Comparison of ENCODE assay signal across 8 cellular contexts in the genomic region with DNA sequence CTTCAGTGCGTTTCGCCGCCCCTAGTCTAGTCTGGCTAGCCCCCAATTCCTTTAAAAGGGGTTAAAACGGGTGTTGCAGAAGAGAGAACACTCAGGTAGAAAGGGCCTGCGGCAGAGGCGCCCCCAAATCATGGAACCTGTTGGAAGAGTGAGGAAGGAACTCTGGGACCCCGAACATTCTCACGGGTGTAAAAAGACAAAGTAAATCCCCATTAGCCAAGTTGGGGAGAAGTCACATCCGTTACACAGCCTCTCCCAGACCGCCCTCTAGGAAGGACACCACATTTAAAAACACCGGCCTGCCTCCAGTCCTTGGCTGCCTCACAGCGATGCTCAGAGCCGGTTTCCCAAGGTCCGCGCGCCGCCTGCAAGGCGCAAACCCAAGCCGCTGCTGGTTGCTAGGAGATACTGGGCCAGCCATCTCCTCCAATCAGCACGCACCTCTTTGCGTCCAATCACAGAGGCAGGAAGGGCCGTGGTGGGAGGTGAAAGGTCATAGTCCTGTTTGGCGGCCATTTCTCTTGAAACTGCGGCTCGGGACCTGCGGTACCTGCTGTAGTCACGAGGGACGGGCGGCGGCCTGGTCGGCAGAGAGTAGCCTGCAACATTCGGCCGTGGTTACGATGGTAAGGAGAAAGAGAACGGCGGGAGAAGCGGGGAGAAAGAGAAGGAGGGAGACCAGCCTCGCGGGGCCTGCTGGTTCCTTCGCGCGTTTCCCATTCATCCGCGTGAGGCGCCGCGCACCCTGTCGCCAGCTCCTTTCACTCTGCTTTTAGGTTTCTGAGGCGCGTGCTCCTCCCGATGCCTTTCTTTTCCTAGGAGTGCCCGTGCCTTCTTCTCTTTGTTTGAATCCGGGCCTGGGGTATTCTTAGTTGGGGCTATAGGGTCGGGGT. TPM values are rescaled to one million over a fixed set of nuclear protein-coding genes. Genes with fewer than 3 reads are reported as not detected.
A peak's percentile ranks its signal among the peaks of the same experiment; 100 is the strongest.
DNase-seq lines count a peak whose midpoint lies in the region; ATAC-seq, FAIRE-seq and TF ChIP-seq lines count a peak whose summit lies in the region.

TSS of gene SNRPF (plus strand) at position 502 of the 893 bp plus-strand sequence. CDS start at position 624, 122 bp downstream.

- H3K27ac ChIP-seq in H9 (ENCODE audit: insufficient read length, low read depth, low read length), result peak within 1 kb of the TSS; percentile 21

- H4K20me1 ChIP-seq in H9 (ENCODE audit: control insufficient read depth, insufficient read depth, insufficient read length), result peaks cover 4% of the 10 kb centered on the region

- ATAC-seq in natural killer cell treated with Interleukin-12 subunit alpha and Interleukin-12 subunit beta and Interleukin-15 and Interleukin-18, amount 100 ng/mL, for 72 hours, result peak; percentile 99 to 100
- peak; percentile 97 for ATAC-seq in stimulated activated naive CD8-positive, alpha-beta T cell treated with anti-CD3 and anti-CD28 coated beads, Interleukin-15, Interleukin-2, amounts not matched to agents 100 U/mL and 50 U/mL, for 24 hours

- peaks cover 8% of the 10 kb centered on the region for H3K79me1 ChIP-seq in H9 (ENCODE audit: insufficient read depth, low read depth, low read length, poor library complexity, severe bottlenecking)

- no peak within 1 kb of the TSS for H4K8ac ChIP-seq in H9 (replicated peaks; ENCODE audit: insufficient read length, low read depth, low read length)

- no peaks in the 10 kb centered on the region for H3K9me3 ChIP-seq in H9 (ENCODE audit: control insufficient read depth, low read depth, low read length)

- no peak within 1 kb of the TSS for H2BK12ac ChIP-seq in H9 (ENCODE audit: insufficient read length, low read depth, low read length)

- no CpG with 5 or more reads among the region's 54 CpGs for WGBS in H9 (ENCODE audit: extremely low coverage, insufficient read length, low lambda C conversion rate)

- H3K23ac ChIP-seq in H9 (ENCODE audit: insufficient read length, low read depth, low read length), result no peak within 1 kb of the TSS

- DNase-seq in H9, result peak; percentile 99
- DNase-seq in M059J (ENCODE audit: low read depth), result peak; percentile 96
- peak; percentile 85 for DNase-seq in activated T-helper 9 cell treated with anti-CD3 and anti-CD28 coated beads, Interleukin-2, amount 50 U/mL, for 16 hours (ENCODE audit: low read depth)
- DNase-seq in fibroblast of the aortic adventitia (ENCODE audit: low read depth), result peak; percentile 97
- DNase-seq in natural killer cell treated with Interleukin-12 subunit alpha and Interleukin-12 subunit beta and Interleukin-15 and Interleukin-18, amount 100 ng/mL, for 72 hours (ENCODE audit: low spot score), result peak; percentile 95
- peak; percentile 91 for DNase-seq in stimulated activated naive CD8-positive, alpha-beta T cell treated with anti-CD3 and anti-CD28 coated beads, Interleukin-15, Interleukin-2, amounts not matched to agents 100 U/mL and 50 U/mL, for 24 hours

- no peak within 1 kb of the TSS for H2BK5ac ChIP-seq in H9 (ENCODE audit: insufficient read length, low read length)

- peaks cover 29% of the 10 kb centered on the region; the same call in 1 of the 2 replicates for H3K79me2 ChIP-seq in H9 (ENCODE audit: insufficient read depth, low read length)

- H3K4me1 Mint-ChIP-seq in H9, result peaks cover 9% of the 10 kb centered on the region in 2 experiments
- peaks cover 10% of the 10 kb centered on the region in 2 donors for H3K4me1 Mint-ChIP-seq in natural killer cell treated with Interleukin-12 subunit alpha and Interleukin-12 subunit beta and Interleukin-15 and Interleukin-18, amount 100 ng/mL, for 72 hours (ENCODE audit: low read depth in 2 of 2)

- peak within 1 kb of the TSS; percentile 97 for H3K9ac ChIP-seq in H9 (ENCODE audit: extremely low read depth, insufficient read length, low read length)

- H3K36me3 Mint-ChIP-seq in H9 (ENCODE audit: insufficient read depth in 1 of 3, low read depth in 3 of 3), result peaks cover 31 to 37% (median 31%) of the 10 kb centered on the region in 3 experiments
- H3K36me3 Mint-ChIP-seq in natural killer cell treated with Interleukin-12 subunit alpha and Interleukin-12 subunit beta and Interleukin-15 and Interleukin-18, amount 100 ng/mL, for 72 hours, result peaks cover 21% of the 10 kb centered on the region

- H2AK5ac ChIP-seq in H9 (ENCODE audit: insufficient read length, low read length), result no peak within 1 kb of the TSS

- H4K91ac ChIP-seq in H9 (ENCODE audit: insufficient read length, low read depth, low read length), result no peak within 1 kb of the TSS

- H3K27me3 Mint-ChIP-seq in H9 (ENCODE audit: low read depth), result no peaks in the 10 kb centered on the region; the same call in 1 of the 2 replicates
- H3K27me3 Mint-ChIP-seq in natural killer cell treated with Interleukin-12 subunit alpha and Interleukin-12 subunit beta and Interleukin-15 and Interleukin-18, amount 100 ng/mL, for 72 hours, result peaks cover 9 to 17% of the 10 kb centered on the region in 2 donors

- H3K4ac ChIP-seq in H9 (ENCODE audit: low read depth, low read length), result no peak within 1 kb of the TSS

- TF ChIP-seq CTCF in H9 (conservative IDR thresholded peaks at IDR 0.05) (no peak), fibroblast of the aortic adventitia (IDR thresholded peaks at IDR 0.05; ENCODE audit: insufficient read depth, low read length) (no peak)

- peaks cover 12 to 14% of the 10 kb centered on the region in 2 experiments for H3K9me3 Mint-ChIP-seq in H9
- H3K9me3 Mint-ChIP-seq in natural killer cell treated with Interleukin-12 subunit alpha and Interleukin-12 subunit beta and Interleukin-15 and Interleukin-18, amount 100 ng/mL, for 72 hours, result no peaks in the 10 kb centered on the region

- H3T11ph ChIP-seq in H9 (ENCODE audit: low read length), result no peak within 1 kb of the TSS

- peak within 1 kb of the TSS in 1 of 3 experiments; percentile 3; a peak in 1 of 7 replicates for H3K27ac Mint-ChIP-seq in H9
- H3K27ac Mint-ChIP-seq in natural killer cell treated with Interleukin-12 subunit alpha and Interleukin-12 subunit beta and Interleukin-15 and Interleukin-18, amount 100 ng/mL, for 72 hours, result no peak within 1 kb of the TSS

- no peak within 1 kb of the TSS for H2BK120ac ChIP-seq in H9 (ENCODE audit: low read depth, low read length, poor library complexity, severe bottlenecking)

- H3K4me3 ChIP-seq in fibroblast of the aortic adventitia (ENCODE audit: low read depth, low read length), result peak within 1 kb of the TSS; percentile 83

- H3K14ac ChIP-seq in H9 (ENCODE audit: insufficient read depth, low read length), result peak within 1 kb of the TSS; percentile 98

- peak; percentile 88 for TF ChIP-seq POLR2A in Raji (IDR thresholded peaks at IDR 0.05; ENCODE audit: insufficient read depth, low read depth, low read length)

- peak within 1 kb of the TSS; percentile 84 for H3K4me2 ChIP-seq in H9 (ENCODE audit: insufficient read depth, insufficient read length, low read length)

- no peaks in the 10 kb centered on the region for H3K27me3 ChIP-seq in H9 (ENCODE audit: insufficient read depth, low read length)

- 0 out of 2 replicates have a peak, but pooled peaks cover 2% of the 10 kb centered on the region for H3K4me1 ChIP-seq in H9 (ENCODE audit: insufficient read depth, low read length)

- H3K56ac ChIP-seq in H9 (ENCODE audit: insufficient read length, low read depth, low read length), result no peak within 1 kb of the TSS

- peak; percentile 96 for FAIRE-seq in G401.6 (lab: Jason Lieb, UNC)

- no peak within 1 kb of the TSS for H3K4me3 Mint-ChIP-seq in H9
- H3K4me3 Mint-ChIP-seq in natural killer cell treated with Interleukin-12 subunit alpha and Interleukin-12 subunit beta and Interleukin-15 and Interleukin-18, amount 100 ng/mL, for 72 hours, result no peak within 1 kb of the TSS

- H3K18ac ChIP-seq in H9 (ENCODE audit: insufficient read length, low read depth, low read length), result peak within 1 kb of the TSS; percentile 98

- no peak within 1 kb of the TSS for H2BK15ac ChIP-seq in H9 (ENCODE audit: low read depth, low read length)

- H2BK20ac ChIP-seq in H9 (ENCODE audit: low read depth, low read length, poor library complexity, severe bottlenecking), result no peak within 1 kb of the TSS

- no peak within 1 kb of the TSS for H2AFZ ChIP-seq in H9 (ENCODE audit: low read length)

- H3K23me2 ChIP-seq in H9 (ENCODE audit: insufficient read length, low read depth, low read length, poor library complexity, severe bottlenecking), result peaks cover 14% of the 10 kb centered on the region

- H4K5ac ChIP-seq in H9 (ENCODE audit: insufficient read length, low read depth, low read length), result peak within 1 kb of the TSS; percentile 54

RNA-seq across cellular contexts. Expression of gene SNRPF, which starts in this region (rescaled TPM):
- total RNA-seq in H9 (2021) (70.3 and 77.1 TPM in 2 replicates), fibroblast of the aortic adventitia (ENCODE audit: low replicate concordance) (15.0 and 22.4 TPM in 2 replicates)
- total RNA-seq in M059J (2014; rRNA removed; shearing (Covaris generic)), result 20.6 and 33.8 TPM in 2 replicates
- 10 to 100 TPM; 31.5 to 62.6 TPM for total RNA-seq in natural killer cell treated with Interleukin-12 subunit alpha and Interleukin-12 subunit beta and Interleukin-15 and Interleukin-18, amount 100 ng/mL, for 72 hours

Comparison
In these comparisons a context has a peak if more than half of its experiments do, and no peak if none do; other contexts are left out.
1. Peak in every context shown above with its lines: DNase-seq, ATAC-seq, H3K4me3 ChIP-seq and H3K27ac ChIP-seq.